In genomic region chr12:11497438-11497837, GRCh38 we compare ENCODE assay signal across 20 cellular contexts.
"Had no signal": no experiment of that assay in that cellular context is flagged by ENCODE, and none has a peak within 500 bp of the region (broad histone marks: within the 10 kb centered on the region; RNA-seq: fewer than 3 reads in every experiment).

No MANE protein-coding gene starts in this region.

- H3K4me3 ChIP-seq: neural progenitor cell, psoas muscle, skin epidermis, spleen, thoracic aorta, tibial nerve, upper lobe of right lung, vagina had no signal

- H3K27ac ChIP-seq: neural progenitor cell, psoas muscle, skin epidermis, spleen, thoracic aorta, tibial nerve, upper lobe of right lung, vagina had no signal

- H3K4me1 ChIP-seq: neural progenitor cell, psoas muscle, upper lobe of right lung, vagina had no signal

- H3K27me3 ChIP-seq: vagina had no signal

- H3K4me2 ChIP-seq: neural progenitor cell had no signal

- FAIRE-seq: endometrium, frontal cortex, keratinocyte had no signal

- H3K9me3 ChIP-seq: psoas muscle, spleen, thoracic aorta, upper lobe of right lung, vagina had no signal

- H3K9ac ChIP-seq: neural progenitor cell had no signal

- DNase-seq: cortex of kidney; effector memory CD8-positive, alpha-beta T cell; mesendoderm; midbrain; naive thymus-derived CD4-positive, alpha-beta T cell; posterior cingulate gyrus; psoas muscle; right cardiac atrium; spleen; stimulated activated CD4-positive, alpha-beta T cell treated with anti-CD3 and anti-CD28 coated beads, Interleukin-4, amount 100 ng/mL, for 4 hours; stimulated activated naive B cell treated with anti-CD40 and anti-IgM and Interleukin-4, amounts not matched to agents 10 μg/mL and 1 μg/mL and 100 μg/mL, for 72 hours; upper lobe of right lung had no signal

- H2AFZ ChIP-seq: neural progenitor cell had no signal

- ATAC-seq: effector memory CD8-positive, alpha-beta T cell; naive thymus-derived CD4-positive, alpha-beta T cell; psoas muscle; right cardiac atrium; upper lobe of right lung had no signal

- H3K36me3 ChIP-seq: neural progenitor cell, spleen, thoracic aorta, tibial nerve, upper lobe of right lung, vagina had no signal
